In genomic region chr3:45180899-45181298, GRCh38 we compare ENCODE assay signal across 18 cellular contexts. TPM values are rescaled to one million over a fixed set of nuclear protein-coding genes. Genes with fewer than 3 reads are reported as not detected.
DNase-seq lines count a peak whose midpoint lies in the region; ATAC-seq and TF ChIP-seq lines count a peak whose summit lies in the region.
"Had no signal": no experiment of that assay in that cellular context is flagged by ENCODE, and none has a peak within 500 bp of the region (broad histone marks: within the 10 kb centered on the region; RNA-seq: fewer than 3 reads in every experiment).

No MANE protein-coding gene starts in this region.

- H3K4me3 ChIP-seq in PC-9, result no peak overlapping the region
- H3K4me3 ChIP-seq in colonic mucosa, result no peak overlapping the region
- H3K4me3 ChIP-seq in gastrocnemius medialis, result no peak overlapping the region
- H3K4me3 ChIP-seq in body of pancreas, result no peak overlapping the region
- no peak overlapping the region for H3K4me3 ChIP-seq in vagina
- H3K4me3 ChIP-seq: Peyer's patch, SJCRH30 had no signal

- H3K27ac ChIP-seq in PC-9, result 0 out of 2 replicates have a peak overlapping the region, but pooled peaks have one; percentile 38
- peak overlapping the region; percentile 25 for H3K27ac ChIP-seq in colonic mucosa
- peak overlapping the region; percentile 6 to 76 (median 40) for H3K27ac ChIP-seq in gastrocnemius medialis
- no peak overlapping the region for H3K27ac ChIP-seq in body of pancreas
- no peak overlapping the region for H3K27ac ChIP-seq in vagina
- H3K27ac ChIP-seq: KMS-11, Peyer's patch, SJCRH30 had no signal

- CTCF ChIA-PET in PC-9 (lab: Charles Lee), result no interaction called here

- no peaks in the 10 kb centered on the region for H3K9me2 ChIP-seq in PC-9 (ENCODE audit: insufficient read depth)

- H3K9me3 ChIP-seq in PC-9 (ENCODE audit: insufficient read depth, low read depth) (no peaks in the 10 kb centered on the region), colonic mucosa (no peaks in the 10 kb centered on the region), gastrocnemius medialis (no peaks in the 10 kb centered on the region), body of pancreas (no peaks in the 10 kb centered on the region), vagina (no peaks in the 10 kb centered on the region)
- H3K9me3 ChIP-seq: Peyer's patch, SJCRH30 had no signal

- peaks cover 0 to 9% of the 10 kb centered on the region in 2 donors for H3K27me3 Mint-ChIP-seq in natural killer cell treated with Interleukin-12 subunit alpha and Interleukin-12 subunit beta and Interleukin-15 and Interleukin-18, amount 100 ng/mL, for 72 hours

- TF ChIP-seq POLR2A in gastrocnemius medialis (IDR thresholded peaks at IDR 0.05) (no peak), body of pancreas (IDR thresholded peaks at IDR 0.05) (no peak), vagina (IDR thresholded peaks at IDR 0.05) (no peak)

- intact Hi-C loops in PC-9 (cut with micrococcal nuclease; ENCODE audit: unreplicated experiment), result no loop called here
- intact Hi-C loops in colonic mucosa (cut with DNase I), result no loop called here
- intact Hi-C loops in gastrocnemius medialis (cut with DNase I; ENCODE audit: low total_unique reads), result no loop called here
- intact Hi-C loops in body of pancreas (cut with DNase I), result no loop called here
- intact Hi-C loops in vagina (cut with DNase I), result no loop called here

- H4K20me1 ChIP-seq in PC-9 (ENCODE audit: insufficient read depth), result no peaks in the 10 kb centered on the region

- no peak overlapping the region for H3K4me3 Mint-ChIP-seq in natural killer cell treated with Interleukin-12 subunit alpha and Interleukin-12 subunit beta and Interleukin-15 and Interleukin-18, amount 100 ng/mL, for 72 hours
- H3K4me3 Mint-ChIP-seq: CD4-positive, CD25-positive, alpha-beta regulatory T cell had no signal

- H3K9me3 Mint-ChIP-seq in natural killer cell treated with Interleukin-12 subunit alpha and Interleukin-12 subunit beta and Interleukin-15 and Interleukin-18, amount 100 ng/mL, for 72 hours, result no peaks in the 10 kb centered on the region
- H3K9me3 Mint-ChIP-seq: CD4-positive, CD25-positive, alpha-beta regulatory T cell had no signal

- H3K9ac ChIP-seq in colonic mucosa (ENCODE audit: low read depth in 2 of 2, low read length in 2 of 2), result peak overlapping the region in 1 of 2 donors; percentile 17
- H3K9ac ChIP-seq: KMS-11 had no signal

- H3K4me2 ChIP-seq in PC-9, result 0 out of 2 replicates have a peak overlapping the region, but pooled peaks have one; percentile 15
- H3K4me2 ChIP-seq: KMS-11 had no signal

- no peak for TF ChIP-seq CTCF in PC-9 (conservative IDR thresholded peaks at IDR 0.05)
- TF ChIP-seq CTCF in colonic mucosa (IDR thresholded peaks at IDR 0.05), result no peak
- TF ChIP-seq CTCF in gastrocnemius medialis (IDR thresholded peaks at IDR 0.05 in 4 of 5, conservative IDR thresholded peaks at IDR 0.05 in 1 of 5), result no peak
- TF ChIP-seq CTCF in body of pancreas (IDR thresholded peaks at IDR 0.05), result no peak
- no peak for TF ChIP-seq CTCF in vagina (IDR thresholded peaks at IDR 0.05)

- peaks cover 16% of the 10 kb centered on the region for H3F3A ChIP-seq in PC-9 (ENCODE audit: insufficient read depth, low read depth)

- POLR2A ChIA-PET in PC-9 (lab: Charles Lee; ENCODE audit: unreplicated experiment), result no interaction called here

- DNase-seq in PC-9, result no peak
- no peak for DNase-seq in colonic mucosa
- DNase-seq in myocyte (ENCODE audit: low read depth), result peak; percentile 59
- peak in 1 of 2 donors; percentile 27 for DNase-seq in gastrocnemius medialis
- no peak for DNase-seq in body of pancreas
- no peak for DNase-seq in epidermal melanocyte (ENCODE audit: insufficient read length, low spot score)
- DNase-seq in vagina (ENCODE audit: extremely low spot score in 2 of 2), result no peak
- DNase-seq in natural killer cell treated with Interleukin-12 subunit alpha and Interleukin-12 subunit beta and Interleukin-15 and Interleukin-18, amount 100 ng/mL, for 72 hours (ENCODE audit: low spot score), result no peak
- DNase-seq: CD4-positive, CD25-positive, alpha-beta regulatory T cell; DMS79; NCI-H1105; NCI-H2029 treated with DMSO at 0.1 percent for 48 hours; NCI-H226; NCI-H510A treated with DMSO at 0.1 percent for 48 hours; NCI-H748 treated with DMSO at 0.1 percent for 48 hours; Peyer's patch; SJCRH30 had no signal

- H2AFZ ChIP-seq in PC-9, result no peak overlapping the region

- H3K36me3 ChIP-seq in PC-9 (ENCODE audit: low read depth) (no peaks in the 10 kb centered on the region), colonic mucosa (no peaks in the 10 kb centered on the region), gastrocnemius medialis (no peaks in the 10 kb centered on the region), body of pancreas (replicated peaks in 1 of 2; ENCODE audit: insufficient read depth in 1 of 2, low read depth in 2 of 2) (no peaks in the 10 kb centered on the region), vagina (no peaks in the 10 kb centered on the region)
- H3K36me3 ChIP-seq: Peyer's patch, SJCRH30 had no signal

- BruUV-seq in PC-9 (replicated peaks; lab: Mats Ljungman, UMichigan), result no TSS peak

- 72 to 80% methylated on average over 4 to 7 of the region's 7 CpGs for WGBS in body of pancreas, 2 donors

- H3K79me2 ChIP-seq in PC-9 (ENCODE audit: low read depth), result no peaks in the 10 kb centered on the region

- H3K36me3 Mint-ChIP-seq in natural killer cell treated with Interleukin-12 subunit alpha and Interleukin-12 subunit beta and Interleukin-15 and Interleukin-18, amount 100 ng/mL, for 72 hours, result no peaks in the 10 kb centered on the region
- H3K36me3 Mint-ChIP-seq: CD4-positive, CD25-positive, alpha-beta regulatory T cell had no signal

- no peak overlapping the region for H3K27ac Mint-ChIP-seq in natural killer cell treated with Interleukin-12 subunit alpha and Interleukin-12 subunit beta and Interleukin-15 and Interleukin-18, amount 100 ng/mL, for 72 hours

- peaks cover 0 to 3% of the 10 kb centered on the region in 2 donors for H3K4me1 Mint-ChIP-seq in natural killer cell treated with Interleukin-12 subunit alpha and Interleukin-12 subunit beta and Interleukin-15 and Interleukin-18, amount 100 ng/mL, for 72 hours (ENCODE audit: low read depth in 2 of 2)

- peaks cover 40% of the 10 kb centered on the region for H3K4me1 ChIP-seq in PC-9 (replicated peaks; ENCODE audit: insufficient read depth)
- no peaks in the 10 kb centered on the region for H3K4me1 ChIP-seq in colonic mucosa
- H3K4me1 ChIP-seq in gastrocnemius medialis, result peaks cover 36 to 40% of the 10 kb centered on the region in 2 donors
- peaks cover 30% of the 10 kb centered on the region for H3K4me1 ChIP-seq in body of pancreas
- peaks cover 22% of the 10 kb centered on the region for H3K4me1 ChIP-seq in vagina

- H3K27me3 ChIP-seq in PC-9 (ENCODE audit: insufficient read depth, low read depth) (no peaks in the 10 kb centered on the region), colonic mucosa (no peaks in the 10 kb centered on the region), gastrocnemius medialis (no peaks in the 10 kb centered on the region), body of pancreas (no peaks in the 10 kb centered on the region), vagina (no peaks in the 10 kb centered on the region)
- H3K27me3 ChIP-seq: Peyer's patch, SJCRH30 had no signal

- ATAC-seq in gastrocnemius medialis (no peak), body of pancreas (no peak)
- no peak for ATAC-seq in natural killer cell treated with Interleukin-12 subunit alpha and Interleukin-12 subunit beta and Interleukin-15 and Interleukin-18, amount 100 ng/mL, for 72 hours

- in situ Hi-C loops in gastrocnemius medialis (cut with MboI; ENCODE audit: low sequenced_read_pairs in 4 of 4), result loop anchor here in 1 of 4 donors (5.0 kb wide), 1 partner anchor 64 kb away; no protein-coding TSS in a partner anchor

RNA-seq across cellular contexts. Expression of gene CDCP1, which starts 34.7 kb away (rescaled TPM):
- 75.7 and 85.0 TPM in 2 replicates for total RNA-seq in PC-9 (2021)
- 100 to 1,000 TPM in 1 of 2 donors, 10 to 100 TPM in 1; 84.5 to 107 TPM for total RNA-seq in colonic mucosa
- total RNA-seq in myocyte, result 2.5 and 2.7 TPM in 2 replicates
- 0.34 TPM for polyA plus RNA-seq in myocyte (2012)
- under 1 TPM; 0.12 to 0.82 (median 0.49) TPM for total RNA-seq in gastrocnemius medialis
- 1 to 10 TPM; 6.2 to 6.3 TPM for total RNA-seq in body of pancreas
- 27.5 TPM for total RNA-seq in vagina
- total RNA-seq in natural killer cell treated with Interleukin-12 subunit alpha and Interleukin-12 subunit beta and Interleukin-15 and Interleukin-18, amount 100 ng/mL, for 72 hours, result under 1 TPM; 0.29 to 0.36 TPM
- total RNA-seq: SJCRH30 had no signal

RNA-seq across cellular contexts. Expression of gene TMEM158, which starts 45.2 kb away (rescaled TPM):
- total RNA-seq in PC-9 (2021) (7.5 and 11.9 TPM in 2 replicates), colonic mucosa (1 to 10 TPM; 2.3 to 8.2 TPM), myocyte (131 and 157 TPM in 2 replicates), gastrocnemius medialis (1 to 10 TPM in 2 of 4 donors, under 1 TPM in 2; 0.31 to 3.8 (median 1.1) TPM), body of pancreas (1 to 10 TPM; 3.1 to 6.9 TPM), vagina (1.2 TPM)
- 28.7 TPM for polyA plus RNA-seq in myocyte (2012)
- 1 to 10 TPM in 1 of 2 donors, under 1 TPM in 1; 0.56 to 2.5 TPM for total RNA-seq in natural killer cell treated with Interleukin-12 subunit alpha and Interleukin-12 subunit beta and Interleukin-15 and Interleukin-18, amount 100 ng/mL, for 72 hours
- polyA plus RNA-seq: CD4-positive, CD25-positive, alpha-beta regulatory T cell had no signal

Comparison
In these comparisons a context has a peak if more than half of its experiments do, and no peak if none do; other contexts are left out.
1. H3K27ac ChIP-seq: peak in PC-9 (single experiment), colonic mucosa (single experiment) and gastrocnemius medialis (4 of 4); none in body of pancreas (0 of 4) and vagina (single experiment).
2. RNA of gene TMEM158, which starts 45.2 kb away (total RNA-seq): 131 to 157 TPM in myocyte; 2.3 to 8.2 TPM in colonic mucosa, 7.5 to 11.9 TPM in PC-9, 3.1 to 6.9 TPM in body of pancreas, 0.56 to 2.5 TPM in natural killer cell treated with Interleukin-12 subunit alpha and Interleukin-12 subunit beta and Interleukin-15 and Interleukin-18, amount 100 ng/mL, for 72 hours, 0.31 to 3.8 TPM in gastrocnemius medialis and 1.2 TPM in vagina (single experiment); every median in the first group is over 10 times any median in the second.